Comparison of ENCODE assay signal across 26 cellular contexts in the genomic region with DNA sequence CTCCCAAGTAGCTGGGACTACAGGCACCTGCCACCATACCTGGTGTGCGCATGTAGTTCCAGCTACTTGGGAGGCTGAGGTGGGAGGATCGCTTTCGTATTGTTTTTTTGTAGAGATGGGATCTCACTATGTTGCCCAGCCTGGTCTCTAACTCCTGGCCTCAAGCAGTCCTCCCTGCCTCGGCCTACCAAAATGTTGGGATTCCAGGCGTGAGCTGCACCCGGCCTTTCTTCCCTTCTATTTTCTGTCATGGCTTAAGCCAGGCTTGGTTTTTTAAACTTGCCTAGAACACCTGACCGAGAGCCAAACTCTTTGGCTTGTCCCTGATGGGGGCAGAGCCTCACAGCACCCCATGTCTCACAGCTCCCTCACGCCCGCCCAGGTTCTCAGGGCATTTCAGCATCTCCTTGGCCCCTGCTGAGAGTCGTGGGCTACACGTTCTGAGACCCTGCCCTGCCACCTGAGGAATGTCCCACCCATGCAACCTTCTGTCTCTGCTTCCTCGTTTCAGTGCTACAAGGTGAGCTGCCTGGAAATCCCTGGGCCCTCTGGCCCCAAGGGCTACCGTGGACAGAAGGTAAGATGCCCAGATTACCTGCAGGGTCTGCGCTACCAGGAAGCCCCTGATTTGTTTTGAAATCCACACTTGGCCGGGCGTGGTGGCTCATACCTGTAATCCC. TPM values are rescaled to one million over a fixed set of nuclear protein-coding genes. Genes with fewer than 3 reads are reported as not detected.
DNase-seq lines count a peak whose midpoint lies in the region; ATAC-seq and TF ChIP-seq lines count a peak whose summit lies in the region.
"Had no signal": no experiment of that assay in that cellular context is flagged by ENCODE, and none has a peak within 500 bp of the region (broad histone marks: within the 10 kb centered on the region; RNA-seq: fewer than 3 reads in every experiment).

No MANE protein-coding gene starts in this region.

- DNase-seq in SK-N-SH (peak; percentile 14), right cardiac atrium (peak in 2 of 3 donors; percentile 10 to 38), Right ventricle myocardium superior (no peak), mesenteric fat pad (ENCODE audit: low spot score) (peak; percentile 45), suprapubic skin (ENCODE audit: low spot score in 2 of 2) (peak; percentile 41 to 61), globus pallidus (ENCODE audit: low spot score) (no peak)
- DNase-seq: activated CD4-positive, alpha-beta T cell treated with anti-CD3 and anti-CD28 coated beads, Interleukin-2, amount 50 U/mL, for 48 hours; activated naive CD8-positive, alpha-beta T cell treated with anti-CD3 and anti-CD28 coated beads for 36 hours; CD4-positive, alpha-beta memory T cell; HFFc6; kidney glomerular epithelial cell; mesendoderm; MG63; naive B cell; NCI-H1417; NCI-H2107; NCI-H446 treated with DMSO at 0.1 percent for 48 hours; OCI-M1; T-helper 9 cell; WERI-Rb-1 had no signal

- H3K4me2 ChIP-seq in SK-N-SH, result no peak overlapping the region

- H3K9me2 ChIP-seq in SK-N-SH, result no peaks in the 10 kb centered on the region

- 98% methylated on average over 16 of the region's 16 CpGs for WGBS in SK-N-SH (ENCODE audit: low lambda C conversion rate)
- WGBS in right cardiac atrium, result 95% methylated on average over 16 of the region's 16 CpGs
- 97% methylated on average over 10 of the region's 16 CpGs for WGBS in suprapubic skin

- H3K27ac ChIP-seq in SK-N-SH (ENCODE audit: low read depth in 2 of 2, low read length in 1 of 2) (no peak overlapping the region), right cardiac atrium (ENCODE audit: low read length) (no peak overlapping the region), suprapubic skin (no peak overlapping the region)
- H3K27ac ChIP-seq: 22Rv1, parathyroid adenoma, upper lobe of right lung, WERI-Rb-1 had no signal

- H3K9me3 ChIP-seq in SK-N-SH (no peaks in the 10 kb centered on the region), right cardiac atrium (ENCODE audit: control insufficient read depth, low read length) (no peaks in the 10 kb centered on the region), suprapubic skin (no peaks in the 10 kb centered on the region)

- H3K27me3 ChIP-seq in SK-N-SH (ENCODE audit: insufficient read depth) (no peaks in the 10 kb centered on the region), right cardiac atrium (ENCODE audit: control insufficient read depth, insufficient read depth) (no peaks in the 10 kb centered on the region), suprapubic skin (no peaks in the 10 kb centered on the region)
- H3K27me3 ChIP-seq: MG63, upper lobe of right lung had no signal

- TF ChIP-seq EP300 in SK-N-SH (IDR thresholded peaks at IDR 0.05; ENCODE audit: borderline replicate concordance in 1 of 2, low read depth in 1 of 2, low read length in 1 of 2) (no peak), suprapubic skin (IDR thresholded peaks at IDR 0.05) (no peak)

- no peak for TF ChIP-seq POLR2A in suprapubic skin (IDR thresholded peaks at IDR 0.05)

- peaks cover 12% of the 10 kb centered on the region for H4K20me1 ChIP-seq in SK-N-SH (ENCODE audit: insufficient read depth)

- CTCF ChIA-PET in SK-N-SH (lab: Yijun Ruan, JAX), result interaction anchor here (0.7 to 1.9 kb wide), 2 partner anchors 30 to 118 kb away, joined by 3 to 6 read pairs; no protein-coding TSS in a partner anchor

- no peak for TF ChIP-seq RAD21 in SK-N-SH (IDR thresholded peaks at IDR 0.05; ENCODE audit: low read length)

- H3K4me3 ChIP-seq in SK-N-SH (ENCODE audit: low read depth in 2 of 2, low read length in 1 of 2) (no peak overlapping the region), right cardiac atrium (ENCODE audit: low read length) (no peak overlapping the region), suprapubic skin (no peak overlapping the region)
- H3K4me3 ChIP-seq: MG63, upper lobe of right lung had no signal

- H3K4me1 ChIP-seq in SK-N-SH (ENCODE audit: control insufficient read depth in 1 of 2, insufficient read depth in 2 of 2, low read depth in 1 of 2, low read length in 1 of 2) (peaks cover 0 to 27% of the 10 kb centered on the region in 2 experiments; a peak in 1 of 4 replicates), right cardiac atrium (ENCODE audit: control insufficient read depth, insufficient read depth, low read length) (no peaks in the 10 kb centered on the region), suprapubic skin (peaks cover 6% of the 10 kb centered on the region)
- H3K4me1 ChIP-seq: parathyroid adenoma, upper lobe of right lung had no signal

- ATAC-seq in SK-N-SH treated with all-trans-retinoic acid at 6 μM for 48 hours (no peak), right cardiac atrium (no peak), Right ventricle myocardium superior (ENCODE audit: poor library complexity) (no peak), HG03460 (IDR thresholded peaks at IDR 0.05; ENCODE audit: unreplicated experiment) (no peak)
- ATAC-seq: upper lobe of right lung had no signal

- H3F3A ChIP-seq in SK-N-SH (replicated peaks; ENCODE audit: insufficient read depth), result no peaks in the 10 kb centered on the region

- H3K79me2 ChIP-seq in SK-N-SH (ENCODE audit: insufficient read depth), result peaks cover 23% of the 10 kb centered on the region
- H3K79me2 ChIP-seq: parathyroid adenoma had no signal

- intact Hi-C loops in right cardiac atrium (cut with DNase I), result loop anchor here in 1 of 4 donors (10.0 kb wide), 1 partner anchor 109 kb away; no protein-coding TSS in a partner anchor
- intact Hi-C loops in Right ventricle myocardium superior (cut with DNase I), result no loop called here

- POLR2A ChIA-PET in SK-N-SH (lab: Yijun Ruan, JAX), result no interaction called here

- H3K9ac ChIP-seq in SK-N-SH, result no peak overlapping the region
- H3K9ac ChIP-seq: parathyroid adenoma had no signal

- TF ChIP-seq CTCF in SK-N-SH (IDR thresholded peaks at IDR 0.05), result no peak
- TF ChIP-seq CTCF in suprapubic skin (IDR thresholded peaks at IDR 0.05), result no peak

- no peak overlapping the region for H2AFZ ChIP-seq in SK-N-SH (ENCODE audit: low read depth)
- H2AFZ ChIP-seq: parathyroid adenoma had no signal

- H3K36me3 ChIP-seq in SK-N-SH (replicated peaks in 1 of 2; ENCODE audit: control insufficient read depth in 1 of 2, insufficient read depth in 2 of 2, low read length in 1 of 2) (peaks cover 25 to 38% of the 10 kb centered on the region in 2 experiments), suprapubic skin (peaks cover 58% of the 10 kb centered on the region)

TF ChIP-seq in SK-N-SH, 30 proteins besides CTCF, POLR2A, EP300 and RAD21:
- TF ChIP-seq GABPA (IDR thresholded peaks at IDR 0.05; ENCODE audit: low read depth), result no peak

TF ChIP-seq in SK-N-SH treated with all-trans-retinoic acid at 6 μM for 48 hours, 23 proteins besides CTCF, POLR2A, EP300 and RAD21:
- TF ChIP-seq BACH2 (CRISPR knock-in tag; IDR thresholded peaks at IDR 0.05; ENCODE audit: borderline replicate concordance) (no peak), ZNF565 (CRISPR knock-in tag; conservative IDR thresholded peaks at IDR 0.05; ENCODE audit: low read depth) (no peak), ZNF8 (CRISPR knock-in tag; IDR thresholded peaks at IDR 0.05) (no peak), RARB (CRISPR knock-in tag; IDR thresholded peaks at IDR 0.05) (no peak), ISL1 (CRISPR knock-in tag; IDR thresholded peaks at IDR 0.05) (no peak), ZFP3 (CRISPR knock-in tag; IDR thresholded peaks at IDR 0.05) (no peak), PPARA (CRISPR knock-in tag; IDR thresholded peaks at IDR 0.05; ENCODE audit: borderline replicate concordance) (no peak)
- TF ChIP-seq, protein P1, sequence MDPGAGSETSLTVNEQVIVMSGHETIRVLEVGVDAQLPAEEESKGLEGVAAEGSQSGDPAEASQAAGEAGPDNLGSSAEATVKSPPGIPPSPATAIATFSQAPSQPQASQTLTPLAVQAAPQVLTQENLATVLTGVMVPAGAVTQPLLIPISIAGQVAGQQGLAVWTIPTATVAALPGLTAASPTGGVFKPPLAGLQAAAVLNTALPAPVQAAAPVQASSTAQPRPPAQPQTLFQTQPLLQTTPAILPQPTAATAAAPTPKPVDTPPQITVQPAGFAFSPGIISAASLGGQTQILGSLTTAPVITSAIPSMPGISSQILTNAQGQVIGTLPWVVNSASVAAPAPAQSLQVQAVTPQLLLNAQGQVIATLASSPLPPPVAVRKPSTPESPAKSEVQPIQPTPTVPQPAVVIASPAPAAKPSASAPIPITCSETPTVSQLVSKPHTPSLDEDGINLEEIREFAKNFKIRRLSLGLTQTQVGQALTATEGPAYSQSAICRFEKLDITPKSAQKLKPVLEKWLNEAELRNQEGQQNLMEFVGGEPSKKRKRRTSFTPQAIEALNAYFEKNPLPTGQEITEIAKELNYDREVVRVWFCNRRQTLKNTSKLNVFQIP (CRISPR knock-in tag; IDR thresholded peaks at IDR 0.05; ENCODE audit: borderline replicate concordance, low read depth), result no peak

RNA-seq across cellular contexts. Expression of a gene that starts 15.7 kb away (rescaled TPM):
- polyA plus RNA-seq in SK-N-SH (2012; rRNA removed), result 66.6 and 108 TPM in 2 replicates
- polyA plus RNA-seq in SK-N-SH (2012; cell fraction: cytosol; rRNA removed), result 38.5 and 67.6 TPM in 2 replicates
- polyA plus RNA-seq in SK-N-SH (2012; cell fraction: nucleus; rRNA removed), result 184 and 188 TPM in 2 replicates
- total RNA-seq in right cardiac atrium, result 100 to 1,000 TPM; 198 to 323 (median 274) TPM
- 210 TPM for polyA plus RNA-seq in right cardiac atrium
- 191 TPM for total RNA-seq in Right ventricle myocardium superior
- total RNA-seq in mesenteric fat pad, result 735 TPM
- 100 to 1,000 TPM in 3 of 4 donors, 10 to 100 TPM in 1; 88.9 to 150 (median 126) TPM for total RNA-seq in suprapubic skin

RNA-seq across cellular contexts. Expression of a gene that starts 41.7 kb away (rescaled TPM):
- polyA plus RNA-seq in SK-N-SH (2012; rRNA removed) (0.33 and 0.37 TPM in 2 replicates), right cardiac atrium (1.00 TPM)
- 0.05 TPM in 1 of 2 replicates, not detected in the other for polyA plus RNA-seq in SK-N-SH (2012; cell fraction: cytosol; rRNA removed)
- 3.3 and 3.4 TPM in 2 replicates for polyA plus RNA-seq in SK-N-SH (2012; cell fraction: nucleus; rRNA removed)
- total RNA-seq in right cardiac atrium (1 to 10 TPM; 1.6 to 3.5 (median 2.0) TPM), Right ventricle myocardium superior (1.9 TPM), mesenteric fat pad (0.32 TPM), suprapubic skin (not detected)
- total RNA-seq: subcutaneous adipose tissue had no signal
- polyA plus RNA-seq: CD4-positive, alpha-beta memory T cell had no signal

Comparison
In these comparisons a context has a peak if more than half of its experiments do, and no peak if none do; other contexts are left out.
1. DNase-seq: peak in SK-N-SH (single experiment), right cardiac atrium (2 of 3), mesenteric fat pad (single experiment) and suprapubic skin (2 of 2); none in Right ventricle myocardium superior (single experiment) and globus pallidus (single experiment).